Comparison of ENCODE assay signal across 8 cellular contexts in the genomic region with DNA sequence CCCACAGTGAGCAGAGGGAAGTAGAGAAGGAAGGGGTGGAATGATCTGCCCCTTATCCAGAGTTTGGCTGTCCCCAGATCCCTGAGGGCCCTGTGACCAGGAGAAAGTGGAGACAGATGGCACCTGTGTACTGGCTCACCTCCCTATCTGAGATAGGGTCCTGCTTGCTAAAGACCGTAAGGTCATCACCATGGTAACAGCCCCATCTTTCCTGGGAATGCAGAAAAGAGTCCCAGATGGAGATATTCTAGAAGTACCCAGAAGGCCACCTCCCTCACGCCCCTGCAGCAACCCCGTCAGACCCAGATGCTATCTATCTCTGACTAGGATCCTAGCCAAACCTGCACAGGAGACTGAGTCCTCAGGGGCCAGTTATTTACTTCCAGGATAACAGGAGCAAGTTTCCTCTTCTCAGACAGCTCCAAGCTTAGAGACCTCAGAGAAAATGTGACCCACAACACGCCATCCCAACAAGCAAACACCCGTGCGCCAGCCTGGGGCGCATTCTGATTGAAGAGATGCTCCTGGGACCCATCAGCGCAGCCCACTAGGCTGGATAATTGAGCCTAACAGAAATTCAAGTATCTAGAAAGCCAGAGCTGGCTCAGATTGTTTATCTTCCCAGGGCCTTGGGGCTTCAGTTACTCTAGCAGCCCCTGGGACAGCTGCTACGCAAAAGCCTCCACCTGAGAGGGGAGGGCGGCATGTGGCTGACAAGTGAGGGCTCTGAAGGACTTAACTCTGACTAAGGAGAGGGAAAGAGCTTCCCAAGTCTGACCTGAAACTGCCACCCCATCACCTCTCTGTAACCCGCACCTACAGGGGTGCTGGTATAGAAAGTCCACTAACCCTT. TPM values are rescaled to one million over a fixed set of nuclear protein-coding genes. Genes with fewer than 3 reads are reported as not detected.
DNase-seq lines count a peak whose midpoint lies in the region; ATAC-seq and TF ChIP-seq lines count a peak whose summit lies in the region.
"Had no signal": no experiment of that assay in that cellular context is flagged by ENCODE, and none has a peak within 500 bp of the region (broad histone marks: within the 10 kb centered on the region; RNA-seq: fewer than 3 reads in every experiment).

No MANE protein-coding gene starts in this region.

- CTCF ChIA-PET in HCT116 (lab: Charles Lee), result no interaction called here
- CTCF ChIA-PET in activated CD8-positive, alpha-beta T cell treated with anti-CD3 and anti-CD28 coated beads, Interleukin-2, amount 10 ng/mL, durations not matched to agents 7 days and 5 days (lab: Charles Lee), result interaction anchor here (0.9 to 4.0 kb wide), 9 partner anchors 14 to 303 kb away, joined by 3 to 27 read pairs (median 4); a partner anchor contains a TSS

- no peaks in the 10 kb centered on the region for H3K27me3 ChIP-seq in HCT116 (ENCODE audit: insufficient read depth, low read length)

- H3K4me3 Mint-ChIP-seq in activated CD8-positive, alpha-beta T cell treated with anti-CD3 and anti-CD28 coated beads, Interleukin-2, amount 10 ng/mL, durations not matched to agents 7 days and 5 days, result peak overlapping the region; percentile 86
- peak overlapping the region; percentile 96 for H3K4me3 Mint-ChIP-seq in natural killer cell treated with Interleukin-12 subunit alpha and Interleukin-12 subunit beta and Interleukin-15 and Interleukin-18, amount 100 ng/mL, for 72 hours

- intact Hi-C loops in HCT116 (cut with micrococcal nuclease), result no loop called here

- no peaks in the 10 kb centered on the region for H3K9me2 ChIP-seq in HCT116 (ENCODE audit: insufficient read depth)

- no peak for TF ChIP-seq CTCF in HCT116 (IDR thresholded peaks at IDR 0.05 in 2 of 3, conservative IDR thresholded peaks at IDR 0.05 in 1 of 3; ENCODE audit: borderline replicate concordance in 1 of 3, insufficient read depth in 1 of 3, low read depth in 2 of 3, low read length in 2 of 3)

- no peak overlapping the region for H2AFZ ChIP-seq in HCT116 (ENCODE audit: low read depth, low read length, poor library complexity, severe bottlenecking)

- H3K27me3 Mint-ChIP-seq in activated CD8-positive, alpha-beta T cell treated with anti-CD3 and anti-CD28 coated beads, Interleukin-2, amount 10 ng/mL, durations not matched to agents 7 days and 5 days (ENCODE audit: low read depth), result no peaks in the 10 kb centered on the region
- H3K27me3 Mint-ChIP-seq in natural killer cell treated with Interleukin-12 subunit alpha and Interleukin-12 subunit beta and Interleukin-15 and Interleukin-18, amount 100 ng/mL, for 72 hours, result no peaks in the 10 kb centered on the region

- 0 out of 4 replicates have a peak overlapping the region, but pooled peaks of 1 of the 2 experiments have one; percentile 89 for H3K4me3 ChIP-seq in HCT116 (replicated peaks in 1 of 2; ENCODE audit: low read depth in 1 of 2, low read length in 2 of 2)

- H3K9ac ChIP-seq in HCT116 (ENCODE audit: low read length), result no peak overlapping the region

- peaks cover 21 to 37% of the 10 kb centered on the region in 2 experiments for H3K4me1 ChIP-seq in HCT116 (ENCODE audit: control insufficient read depth in 1 of 2, insufficient read depth in 2 of 2, low read length in 2 of 2)

- peaks cover 24% of the 10 kb centered on the region; the same call in 1 of the 2 replicates for H3K79me2 ChIP-seq in HCT116 (ENCODE audit: insufficient read depth, low read length)

- TF ChIP-seq POLR2A in HCT116 (IDR thresholded peaks at IDR 0.05; ENCODE audit: borderline replicate concordance, extremely low read depth, insufficient read depth, insufficient read length), result no peak

- DNase-seq in HCT116 (ENCODE audit: low read depth, low spot score) (no peak), NCI-H1092 treated with DMSO at 0.1 percent for 48 hours (lab: John Stamatoyannopoulos, UW) (no peak), HuH-7.5 (ENCODE audit: low spot score) (no peak)
- DNase-seq in activated CD8-positive, alpha-beta T cell treated with anti-CD3 and anti-CD28 coated beads, Interleukin-2, amount 10 ng/mL, durations not matched to agents 7 days and 5 days, result no peak
- DNase-seq in natural killer cell treated with Interleukin-12 subunit alpha and Interleukin-12 subunit beta and Interleukin-15 and Interleukin-18, amount 100 ng/mL, for 72 hours (ENCODE audit: low spot score), result no peak
- DNase-seq: NCI-H1105 had no signal

- no peaks in the 10 kb centered on the region for H4K20me1 ChIP-seq in HCT116 (ENCODE audit: insufficient read depth)

- peak overlapping the region; percentile 88 for H3K27ac Mint-ChIP-seq in activated CD8-positive, alpha-beta T cell treated with anti-CD3 and anti-CD28 coated beads, Interleukin-2, amount 10 ng/mL, durations not matched to agents 7 days and 5 days
- H3K27ac Mint-ChIP-seq in natural killer cell treated with Interleukin-12 subunit alpha and Interleukin-12 subunit beta and Interleukin-15 and Interleukin-18, amount 100 ng/mL, for 72 hours, result peak overlapping the region; percentile 90

- ATAC-seq in HCT116, result no peak
- no peak for ATAC-seq in activated CD8-positive, alpha-beta T cell treated with anti-CD3 and anti-CD28 coated beads, Interleukin-2, amount 10 ng/mL, durations not matched to agents 7 days and 5 days
- ATAC-seq in natural killer cell treated with Interleukin-12 subunit alpha and Interleukin-12 subunit beta and Interleukin-15 and Interleukin-18, amount 100 ng/mL, for 72 hours, result no peak
- ATAC-seq in HG02840 (IDR thresholded peaks at IDR 0.05; ENCODE audit: low FRiP score, unreplicated experiment), result no peak

- peaks cover 71% of the 10 kb centered on the region for H3K4me1 Mint-ChIP-seq in activated CD8-positive, alpha-beta T cell treated with anti-CD3 and anti-CD28 coated beads, Interleukin-2, amount 10 ng/mL, durations not matched to agents 7 days and 5 days (ENCODE audit: low read depth)
- H3K4me1 Mint-ChIP-seq in natural killer cell treated with Interleukin-12 subunit alpha and Interleukin-12 subunit beta and Interleukin-15 and Interleukin-18, amount 100 ng/mL, for 72 hours (ENCODE audit: low read depth in 2 of 2), result peaks cover 62 to 65% of the 10 kb centered on the region in 2 donors

- no peak for TF ChIP-seq RAD21 in HCT116 (IDR thresholded peaks at IDR 0.05; ENCODE audit: low read depth)

- POLR2A ChIA-PET in HCT116 (lab: Charles Lee), result no interaction called here
- POLR2A ChIA-PET in activated CD8-positive, alpha-beta T cell treated with anti-CD3 and anti-CD28 coated beads, Interleukin-2, amount 10 ng/mL, durations not matched to agents 7 days and 5 days (lab: Charles Lee), result interaction anchor here (0.9 to 2.4 kb wide), 16 partner anchors 8 to 463 kb away, joined by 3 to 18 read pairs (median 6); a partner anchor contains a TSS

- RAD21 ChIA-PET in HCT116 (lab: Charles Lee; ENCODE audit: low non-redundant PET in 1 of 2, low total read pairs in 2 of 2, uncharacterized antibody in 2 of 2, unreplicated experiment in 2 of 2), result no interaction called here

- H3K36me3 Mint-ChIP-seq in activated CD8-positive, alpha-beta T cell treated with anti-CD3 and anti-CD28 coated beads, Interleukin-2, amount 10 ng/mL, durations not matched to agents 7 days and 5 days (ENCODE audit: low read depth), result peaks cover 52% of the 10 kb centered on the region
- no peaks in the 10 kb centered on the region for H3K36me3 Mint-ChIP-seq in natural killer cell treated with Interleukin-12 subunit alpha and Interleukin-12 subunit beta and Interleukin-15 and Interleukin-18, amount 100 ng/mL, for 72 hours

- peaks cover 0 to 28% of the 10 kb centered on the region in 2 experiments; a peak in 2 of 4 replicates for H3K36me3 ChIP-seq in HCT116 (ENCODE audit: control insufficient read depth in 1 of 2, insufficient read depth in 2 of 2, low read length in 2 of 2)

- no peak overlapping the region for H3K27ac ChIP-seq in HCT116 (ENCODE audit: low read depth, low read length)

- no TSS peak for BruUV-seq in HCT116 (replicated peaks; lab: Mats Ljungman, UMichigan)

- H3K4me2 ChIP-seq in HCT116 (ENCODE audit: low read length), result peak overlapping the region; percentile 79; the same call in 1 of the 2 replicates

- H3K9me3 ChIP-seq in HCT116 (ENCODE audit: control insufficient read depth in 1 of 2, insufficient read depth in 1 of 2, low read depth in 1 of 2, low read length in 2 of 2), result no peaks in the 10 kb centered on the region

- H3K9me3 Mint-ChIP-seq in activated CD8-positive, alpha-beta T cell treated with anti-CD3 and anti-CD28 coated beads, Interleukin-2, amount 10 ng/mL, durations not matched to agents 7 days and 5 days (ENCODE audit: insufficient read depth), result no peaks in the 10 kb centered on the region
- no peaks in the 10 kb centered on the region for H3K9me3 Mint-ChIP-seq in natural killer cell treated with Interleukin-12 subunit alpha and Interleukin-12 subunit beta and Interleukin-15 and Interleukin-18, amount 100 ng/mL, for 72 hours

RNA-seq across cellular contexts. Expression of a gene that starts 1.9 kb away (rescaled TPM):
- 46.9 TPM for total RNA-seq in HCT116 (2021; ENCODE audit: unreplicated experiment)
- polyA plus RNA-seq in HCT116 (2012), result 34.4 and 43.3 TPM in 2 replicates
- total RNA-seq in activated CD8-positive, alpha-beta T cell treated with anti-CD3 and anti-CD28 coated beads, Interleukin-2, amount 10 ng/mL, durations not matched to agents 7 days and 5 days, result 100 to 1,000 TPM; 151 to 168 TPM
- 100 to 1,000 TPM in 1 of 2 donors, 10 to 100 TPM in 1; 94.2 to 124 TPM for total RNA-seq in natural killer cell treated with Interleukin-12 subunit alpha and Interleukin-12 subunit beta and Interleukin-15 and Interleukin-18, amount 100 ng/mL, for 72 hours

RNA-seq across cellular contexts. Expression of a gene that starts 2.0 kb away (rescaled TPM):
- total RNA-seq in HCT116 (2021; ENCODE audit: unreplicated experiment), result not detected
- polyA plus RNA-seq in HCT116 (2012), result not detected in 2 replicates
- total RNA-seq in activated CD8-positive, alpha-beta T cell treated with anti-CD3 and anti-CD28 coated beads, Interleukin-2, amount 10 ng/mL, durations not matched to agents 7 days and 5 days, result not detected
- not detected for total RNA-seq in natural killer cell treated with Interleukin-12 subunit alpha and Interleukin-12 subunit beta and Interleukin-15 and Interleukin-18, amount 100 ng/mL, for 72 hours
- total RNA-seq: lung microvascular endothelial cell had no signal

RNA-seq across cellular contexts. Expression of a gene that starts 7.1 kb away (rescaled TPM):
- total RNA-seq in HCT116 (2021; ENCODE audit: unreplicated experiment), result 22.2 TPM
- 13.4 and 14.7 TPM in 2 replicates for polyA plus RNA-seq in HCT116 (2012)
- 10 to 100 TPM; 48.6 to 56.7 TPM for total RNA-seq in activated CD8-positive, alpha-beta T cell treated with anti-CD3 and anti-CD28 coated beads, Interleukin-2, amount 10 ng/mL, durations not matched to agents 7 days and 5 days
- 10 to 100 TPM; 39.0 to 54.1 TPM for total RNA-seq in natural killer cell treated with Interleukin-12 subunit alpha and Interleukin-12 subunit beta and Interleukin-15 and Interleukin-18, amount 100 ng/mL, for 72 hours

RNA-seq across cellular contexts. Expression of a gene that starts 37.3 kb away (rescaled TPM):
- total RNA-seq in HCT116 (2021; ENCODE audit: unreplicated experiment), result not detected
- 0.08 TPM in 1 of 2 replicates, not detected in the other for polyA plus RNA-seq in HCT116 (2012)
- 1 to 10 TPM; 3.3 to 4.5 TPM for total RNA-seq in activated CD8-positive, alpha-beta T cell treated with anti-CD3 and anti-CD28 coated beads, Interleukin-2, amount 10 ng/mL, durations not matched to agents 7 days and 5 days
- total RNA-seq in natural killer cell treated with Interleukin-12 subunit alpha and Interleukin-12 subunit beta and Interleukin-15 and Interleukin-18, amount 100 ng/mL, for 72 hours, result 1 to 10 TPM in 1 of 2 donors, under 1 TPM in 1; 0.24 to 1.1 TPM
- total RNA-seq: lung microvascular endothelial cell had no signal

RNA-seq across cellular contexts. Expression of a gene that starts 55.1 kb away (rescaled TPM):
- 152 TPM for total RNA-seq in HCT116 (2021; ENCODE audit: unreplicated experiment)
- 176 and 191 TPM in 2 replicates for polyA plus RNA-seq in HCT116 (2012)
- 100 to 1,000 TPM; 104 to 116 TPM for total RNA-seq in activated CD8-positive, alpha-beta T cell treated with anti-CD3 and anti-CD28 coated beads, Interleukin-2, amount 10 ng/mL, durations not matched to agents 7 days and 5 days
- total RNA-seq in natural killer cell treated with Interleukin-12 subunit alpha and Interleukin-12 subunit beta and Interleukin-15 and Interleukin-18, amount 100 ng/mL, for 72 hours, result 100 to 1,000 TPM; 148 to 163 TPM
